Comparison of ENCODE assay signal across 21 cellular contexts in genomic region chr22:17984114-17984513, GRCh38. TPM values are rescaled to one million over a fixed set of nuclear protein-coding genes. Genes with fewer than 3 reads are reported as not detected.
A peak's percentile ranks its signal among the peaks of the same experiment; 100 is the strongest.
DNase-seq lines count a peak whose midpoint lies in the region; ATAC-seq and TF ChIP-seq lines count a peak whose summit lies in the region.
"Had no signal": no experiment of that assay in that cellular context is flagged by ENCODE, and none has a peak within 500 bp of the region (broad histone marks: within the 10 kb centered on the region; RNA-seq: fewer than 3 reads in every experiment).

No MANE protein-coding gene starts in this region.

- peaks cover 17% of the 10 kb centered on the region; the same call in 1 of the 2 replicates for H4K20me1 ChIP-seq in PC-3 (ENCODE audit: low read length)

- no peaks in the 10 kb centered on the region for H3K27me3 Mint-ChIP-seq in CD8-positive, alpha-beta T cell (ENCODE audit: low read depth)
- H3K27me3 Mint-ChIP-seq: dendritic cell treated with granulocyte-macrophage colony-stimulating factor and Interleukin-4, amounts not matched to agents 40 ng/mL and 50 ng/mL, for 4 days; naive thymus-derived CD4-positive, alpha-beta T cell had no signal

- TF ChIP-seq POLR2A in testis (IDR thresholded peaks at IDR 0.05) (no peak), heart left ventricle (IDR thresholded peaks at IDR 0.05) (no peak)

- no peak for TF ChIP-seq CTCF in CD8-positive, alpha-beta T cell (IDR thresholded peaks at IDR 0.05)
- no peak for TF ChIP-seq CTCF in PC-3 (conservative IDR thresholded peaks at IDR 0.05; ENCODE audit: low read depth, low read length)
- TF ChIP-seq CTCF in epithelial cell of esophagus (IDR thresholded peaks at IDR 0.05; ENCODE audit: insufficient read depth, low read depth, low read length, missing control alignments), result no peak
- TF ChIP-seq CTCF in testis (IDR thresholded peaks at IDR 0.05), result no peak
- TF ChIP-seq CTCF in heart left ventricle (IDR thresholded peaks at IDR 0.05), result no peak

- peak; percentile 20 for DNase-seq in AG08395 (ENCODE audit: low spot score)
- DNase-seq in CD8-positive, alpha-beta T cell, result no peak
- peak; percentile 53 for DNase-seq in PC-3
- peak; percentile 52 for DNase-seq in epithelial cell of esophagus (ENCODE audit: low read depth)
- no peak for DNase-seq in testis
- no peak for DNase-seq in heart left ventricle
- DNase-seq in mucosa of gallbladder (ENCODE audit: low spot score), result no peak
- no peak for DNase-seq in NCI-H1417 (lab: John Stamatoyannopoulos, UW)
- DNase-seq: brain microvascular endothelial cell; DMS153; KBM-7; left ventricle myocardium superior; naive thymus-derived CD4-positive, alpha-beta T cell; SHP77; tibial artery had no signal

- H2AFZ ChIP-seq in PC-3 (ENCODE audit: low read length), result no peak overlapping the region
- H2AFZ ChIP-seq: GM23338 had no signal

- H3K27ac Mint-ChIP-seq in CD8-positive, alpha-beta T cell, result peak overlapping the region; percentile 6
- H3K27ac Mint-ChIP-seq: dendritic cell treated with granulocyte-macrophage colony-stimulating factor and Interleukin-4, amounts not matched to agents 40 ng/mL and 50 ng/mL, for 4 days; GM23338 had no signal

- H3K9me3 Mint-ChIP-seq in CD8-positive, alpha-beta T cell, result no peaks in the 10 kb centered on the region
- H3K9me3 Mint-ChIP-seq: activated naive CD4-positive, alpha-beta T cell treated with anti-CD3 and anti-CD28 coated beads, Interleukin-2, amount 50 U/mL, for 72 hours; dendritic cell treated with granulocyte-macrophage colony-stimulating factor and Interleukin-4, amounts not matched to agents 40 ng/mL and 50 ng/mL, for 4 days; GM23338 had no signal

- BruUV-seq in PC-3 (replicated peaks; lab: Mats Ljungman, UMichigan), result no TSS peak

- no peak for ATAC-seq in CD8-positive, alpha-beta T cell
- peak; percentile 46 for ATAC-seq in PC-3
- no peak for ATAC-seq in heart left ventricle
- ATAC-seq: GM23338; left ventricle myocardium superior; naive thymus-derived CD4-positive, alpha-beta T cell had no signal

- no peaks in the 10 kb centered on the region for H3F3A ChIP-seq in PC-3 (ENCODE audit: low read length, unreplicated experiment)

- no peak overlapping the region for H3K9ac ChIP-seq in PC-3 (ENCODE audit: low read length)

- H3K36me3 ChIP-seq in CD8-positive, alpha-beta T cell (ENCODE audit: insufficient read depth, low read length), result no peaks in the 10 kb centered on the region
- no peaks in the 10 kb centered on the region for H3K36me3 ChIP-seq in PC-3 (ENCODE audit: low read depth, low read length)
- no peaks in the 10 kb centered on the region for H3K36me3 ChIP-seq in testis (ENCODE audit: low read depth, missing control alignments)
- H3K36me3 ChIP-seq in heart left ventricle, result no peaks in the 10 kb centered on the region
- H3K36me3 ChIP-seq: brain microvascular endothelial cell, tibial artery had no signal

- H3K4me1 ChIP-seq in CD8-positive, alpha-beta T cell (ENCODE audit: insufficient read depth, low read length), result peaks cover 19% of the 10 kb centered on the region
- peaks cover 30% of the 10 kb centered on the region for H3K4me1 ChIP-seq in PC-3 (ENCODE audit: insufficient read depth, low read length)
- H3K4me1 ChIP-seq in testis, result peaks cover 10% of the 10 kb centered on the region
- peaks cover 0 to 67% (median 30%) of the 10 kb centered on the region in 12 donors for H3K4me1 ChIP-seq in heart left ventricle

- H3K4me1 Mint-ChIP-seq in CD8-positive, alpha-beta T cell (ENCODE audit: low read depth), result peaks cover 27% of the 10 kb centered on the region

- no peak overlapping the region for H3K27ac ChIP-seq in CD8-positive, alpha-beta T cell (ENCODE audit: low read depth, low read length)
- H3K27ac ChIP-seq in PC-3 (ENCODE audit: low read length), result no peak overlapping the region
- no peak overlapping the region for H3K27ac ChIP-seq in testis
- peak overlapping the region in 1 of 12 donors; percentile 17 for H3K27ac ChIP-seq in heart left ventricle
- H3K27ac ChIP-seq: brain microvascular endothelial cell, HL-60, skin epidermis, tibial artery had no signal

- no peaks in the 10 kb centered on the region for H3K36me3 Mint-ChIP-seq in CD8-positive, alpha-beta T cell
- H3K36me3 Mint-ChIP-seq: activated naive CD4-positive, alpha-beta T cell treated with anti-CD3 and anti-CD28 coated beads, Interleukin-2, amount 50 U/mL, for 72 hours; naive thymus-derived CD4-positive, alpha-beta T cell had no signal

- H3K4me3 Mint-ChIP-seq in CD8-positive, alpha-beta T cell, result no peak overlapping the region
- H3K4me3 Mint-ChIP-seq: dendritic cell treated with granulocyte-macrophage colony-stimulating factor and Interleukin-4, amounts not matched to agents 40 ng/mL and 50 ng/mL, for 4 days; GM23338; naive thymus-derived CD4-positive, alpha-beta T cell had no signal

- POLR2A ChIA-PET in CD8-positive, alpha-beta T cell (lab: Charles Lee), result no interaction called here
- POLR2A ChIA-PET in PC-3 (lab: Charles Lee; ENCODE audit: unreplicated experiment), result no interaction called here

- intact Hi-C loops in CD8-positive, alpha-beta T cell (cut with DNase I, micrococcal nuclease), result no loop called here
- intact Hi-C loops in PC-3 (cut with micrococcal nuclease) (loop anchor here (10.0 kb wide), 1 partner anchor 69 kb away; no protein-coding TSS in a partner anchor), testis (cut with DNase I; ENCODE audit: low total_unique reads) (loop anchor here (10.0 kb wide), 1 partner anchor 59 kb away; no protein-coding TSS in a partner anchor), heart left ventricle (cut with DNase I) (no loop called here)

- CTCF ChIA-PET in CD8-positive, alpha-beta T cell (lab: Charles Lee), result no interaction called here
- CTCF ChIA-PET in PC-3 (lab: Charles Lee), result no interaction called here

- H3K79me2 ChIP-seq in PC-3 (ENCODE audit: low read length), result peaks cover 95% of the 10 kb centered on the region

- 90 to 94% methylated on average over 8 of the region's 8 CpGs for WGBS in testis, 2 donors
- WGBS in heart left ventricle, 4 donors, result 74 to 88% (median 82%) methylated on average over 8 of the region's 8 CpGs

- H3K9me2 ChIP-seq in PC-3 (replicated peaks; ENCODE audit: low read length), result no peaks in the 10 kb centered on the region

- no peak overlapping the region for H3K4me2 ChIP-seq in PC-3 (ENCODE audit: low read length)
- H3K4me2 ChIP-seq: GM23338 had no signal

- H3K4me3 ChIP-seq in CD8-positive, alpha-beta T cell (ENCODE audit: low read depth, low read length), result no peak overlapping the region
- H3K4me3 ChIP-seq in PC-3 (ENCODE audit: low read length), result no peak overlapping the region
- no peak overlapping the region for H3K4me3 ChIP-seq in epithelial cell of esophagus (ENCODE audit: low read length)
- H3K4me3 ChIP-seq in testis, result no peak overlapping the region
- no peak overlapping the region for H3K4me3 ChIP-seq in heart left ventricle
- H3K4me3 ChIP-seq: esophagus muscularis mucosa, GM23338, skin epidermis, tibial artery had no signal

- no peaks in the 10 kb centered on the region for H3K9me3 ChIP-seq in CD8-positive, alpha-beta T cell (ENCODE audit: low read length)
- H3K9me3 ChIP-seq in PC-3 (ENCODE audit: low read length), result no peaks in the 10 kb centered on the region
- no peaks in the 10 kb centered on the region for H3K9me3 ChIP-seq in testis
- H3K9me3 ChIP-seq in heart left ventricle, result no peaks in the 10 kb centered on the region
- H3K9me3 ChIP-seq: esophagus muscularis mucosa, tibial artery had no signal

- H3K27me3 ChIP-seq in CD8-positive, alpha-beta T cell (ENCODE audit: insufficient read depth, low read length), result no peaks in the 10 kb centered on the region
- H3K27me3 ChIP-seq in PC-3 (ENCODE audit: low read length) (no peaks in the 10 kb centered on the region), testis (no peaks in the 10 kb centered on the region), heart left ventricle (no peaks in the 10 kb centered on the region)
- H3K27me3 ChIP-seq: brain microvascular endothelial cell, esophagus muscularis mucosa, tibial artery had no signal

RNA-seq across cellular contexts. Expression of gene MICAL3, which starts 40.2 kb away (rescaled TPM):
- 10 to 100 TPM in 1 of 2 experiments, 1 to 10 TPM in 1; 7.0 to 11.7 TPM for total RNA-seq in CD8-positive, alpha-beta T cell
- total RNA-seq in PC-3 (2014; rRNA removed) (23.7 and 27.8 TPM in 2 replicates), testis (100 to 1,000 TPM; 103 to 106 TPM), heart left ventricle (100 to 1,000 TPM in 5 of 9 donors, 10 to 100 TPM in 4; 41.3 to 125 (median 101) TPM), mucosa of gallbladder (61.4 TPM)
- polyA plus RNA-seq in testis (ENCODE audit: insufficient read depth, low read depth, low replicate concordance) (104 TPM), heart left ventricle (10 to 100 TPM; 45.1 to 51.6 TPM)

Comparison
In these comparisons a context has a peak if more than half of its experiments do, and no peak if none do; other contexts are left out.
1. DNase-seq: peak in AG08395 (single experiment), PC-3 (single experiment) and epithelial cell of esophagus (single experiment); none in CD8-positive, alpha-beta T cell (0 of 7), testis (single experiment), heart left ventricle (0 of 5), mucosa of gallbladder (single experiment) and NCI-H1417 (0 of 3).
2. intact Hi-C loops: an anchor here in PC-3 (10.0 kb wide) and testis (10.0 kb wide); none called in CD8-positive, alpha-beta T cell and heart left ventricle.